12 cellular contexts compared by ENCODE assay signal in the genomic region with DNA sequence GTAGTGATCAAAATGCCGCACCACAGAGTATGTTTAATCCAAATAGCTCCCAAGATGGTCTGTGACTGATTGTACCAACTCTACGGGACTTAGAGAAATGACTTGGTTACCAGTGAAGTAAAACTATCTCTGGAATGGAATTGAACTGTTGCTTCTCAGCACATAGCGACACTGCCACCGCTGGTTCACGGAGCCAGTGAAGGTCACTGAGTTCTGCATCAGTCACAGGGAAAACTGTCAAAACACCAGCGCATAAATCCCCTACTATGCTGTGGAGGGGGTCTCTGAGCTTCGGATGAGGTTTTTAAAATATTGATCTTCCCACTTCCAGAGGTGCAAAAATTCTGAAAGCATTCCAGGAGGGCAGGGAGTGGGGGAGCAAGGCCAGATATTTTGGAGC. TPM values are rescaled to one million over a fixed set of nuclear protein-coding genes. Genes with fewer than 3 reads are reported as not detected.
DNase-seq lines count a peak whose midpoint lies in the region; ATAC-seq, FAIRE-seq and TF ChIP-seq lines count a peak whose summit lies in the region.
"Had no signal": no experiment of that assay in that cellular context is flagged by ENCODE, and none has a peak within 500 bp of the region (broad histone marks: within the 10 kb centered on the region; RNA-seq: fewer than 3 reads in every experiment).

No MANE protein-coding gene starts in this region.

- H3K9me2 ChIP-seq in Loucy (replicated peaks; ENCODE audit: low read depth, low read length) = no peaks in the 10 kb centered on the region

- H4K20me1 ChIP-seq in Loucy (ENCODE audit: insufficient read depth, low read length, poor library complexity, severe bottlenecking) (no peaks in the 10 kb centered on the region), endothelial cell of umbilical vein (replicated peaks; ENCODE audit: control insufficient read depth, extremely low read depth, insufficient read depth, low read length) (no peaks in the 10 kb centered on the region)

- H3K79me2 ChIP-seq in Loucy (ENCODE audit: insufficient read depth, low read length) = peaks cover 17% of the 10 kb centered on the region; the same call in 1 of the 2 replicates
- H3K79me2 ChIP-seq in endothelial cell of umbilical vein (ENCODE audit: control insufficient read depth, insufficient read depth, low read length) = no peaks in the 10 kb centered on the region

- no peak for TF ChIP-seq POLR2A in endothelial cell of umbilical vein (IDR thresholded peaks at IDR 0.05; ENCODE audit: low read depth, low read length)

- ATAC-seq in activated CD8-positive, alpha-beta T cell treated with anti-CD3 and anti-CD28 coated beads, Interleukin-2, amount 10 ng/mL, durations not matched to agents 7 days and 5 days = no peak
- ATAC-seq in activated CD8-positive, alpha-beta T cell treated with anti-CD3 and anti-CD28 coated beads for 36 hours = no peak
- no peak for ATAC-seq in HG03175 (IDR thresholded peaks at IDR 0.05; ENCODE audit: unreplicated experiment)

- H3K4me1 ChIP-seq in Loucy (ENCODE audit: insufficient read depth, low read length, poor library complexity, severe bottlenecking) (peaks cover 30% of the 10 kb centered on the region), endothelial cell of umbilical vein (ENCODE audit: control insufficient read depth, extremely low read depth, insufficient read depth, low read length) (no peaks in the 10 kb centered on the region)

- TF ChIP-seq CTCF in activated CD8-positive, alpha-beta T cell treated with anti-CD3 and anti-CD28 coated beads for 36 hours (IDR thresholded peaks at IDR 0.05) = no peak
- TF ChIP-seq CTCF in Loucy (conservative IDR thresholded peaks at IDR 0.05; ENCODE audit: low read length) (no peak), endothelial cell of umbilical vein (IDR thresholded peaks at IDR 0.05; ENCODE audit: extremely low read depth in 1 of 2, insufficient read depth in 1 of 2, low read depth in 1 of 2, low read length in 2 of 2) (no peak), progenitor cell of endocrine pancreas (IDR thresholded peaks at IDR 0.05; ENCODE audit: unreplicated experiment) (no peak)

- H3K36me3 ChIP-seq in Loucy (ENCODE audit: insufficient read depth, low read length) = no peaks in the 10 kb centered on the region
- no peaks in the 10 kb centered on the region for H3K36me3 ChIP-seq in endothelial cell of umbilical vein (ENCODE audit: control insufficient read depth in 2 of 2, extremely low read depth in 1 of 2, insufficient read depth in 2 of 2, low read length in 2 of 2)
- H3K36me3 ChIP-seq: HAP-1 had no signal

- no TSS peak for BruUV-seq in endothelial cell of umbilical vein (replicated peaks; lab: Mats Ljungman, UMichigan)

- no peaks in the 10 kb centered on the region for H3K9me1 ChIP-seq in endothelial cell of umbilical vein (replicated peaks; ENCODE audit: control insufficient read depth, extremely low read depth, insufficient read depth, low read length)

- no peak overlapping the region for H3K27ac ChIP-seq in endothelial cell of umbilical vein (ENCODE audit: insufficient read depth, low read depth, low read length)

- H3K9me3 ChIP-seq in Loucy (ENCODE audit: insufficient read depth, low read depth, low read length) (no peaks in the 10 kb centered on the region), endothelial cell of umbilical vein (replicated peaks; ENCODE audit: control insufficient read depth, insufficient read depth, low read length) (no peaks in the 10 kb centered on the region)
- H3K9me3 ChIP-seq: HAP-1 had no signal

- peak overlapping the region; percentile 1 for H3K4me2 ChIP-seq in Loucy (ENCODE audit: low read depth, low read length, poor library complexity, severe bottlenecking)
- H3K4me2 ChIP-seq in endothelial cell of umbilical vein (ENCODE audit: insufficient read depth, low read length) = no peak overlapping the region

- no peaks in the 10 kb centered on the region for H3K27me3 ChIP-seq in Loucy (ENCODE audit: insufficient read depth, low read length, poor library complexity, severe bottlenecking)
- peaks cover 48 to 69% of the 10 kb centered on the region in 2 experiments for H3K27me3 ChIP-seq in endothelial cell of umbilical vein (ENCODE audit: control insufficient read depth in 2 of 2, insufficient read depth in 2 of 2, low read length in 2 of 2)

- H3K4me3 Mint-ChIP-seq in activated CD8-positive, alpha-beta T cell treated with anti-CD3 and anti-CD28 coated beads, Interleukin-2, amount 10 ng/mL, durations not matched to agents 7 days and 5 days = no peak overlapping the region
- no peak overlapping the region for H3K4me3 Mint-ChIP-seq in activated CD8-positive, alpha-beta T cell treated with anti-CD3 and anti-CD28 coated beads for 36 hours
- peak overlapping the region; percentile 36 for H3K4me3 Mint-ChIP-seq in progenitor cell of endocrine pancreas (ENCODE audit: low read depth)
- H3K4me3 Mint-ChIP-seq in activated T-cell treated with anti-CD3 and anti-CD28 coated beads, Interleukin-2, amount 50 U/mL, for 24 hours = no peak overlapping the region

- peaks cover 10% of the 10 kb centered on the region for H3K36me3 Mint-ChIP-seq in activated CD8-positive, alpha-beta T cell treated with anti-CD3 and anti-CD28 coated beads, Interleukin-2, amount 10 ng/mL, durations not matched to agents 7 days and 5 days (ENCODE audit: low read depth)
- H3K36me3 Mint-ChIP-seq in activated CD8-positive, alpha-beta T cell treated with anti-CD3 and anti-CD28 coated beads for 36 hours (ENCODE audit: low read depth) = no peaks in the 10 kb centered on the region
- no peaks in the 10 kb centered on the region for H3K36me3 Mint-ChIP-seq in progenitor cell of endocrine pancreas (ENCODE audit: insufficient read depth)
- no peaks in the 10 kb centered on the region for H3K36me3 Mint-ChIP-seq in activated T-cell treated with anti-CD3 and anti-CD28 coated beads, Interleukin-2, amount 50 U/mL, for 24 hours (ENCODE audit: low read depth)

- dilution Hi-C loops in endothelial cell of umbilical vein (cut with MboI; ENCODE audit: extremely low pct_ligation_motif_present, low sequenced_read_pairs) = no loop called here

- no peak for DNase-seq in activated CD8-positive, alpha-beta T cell treated with anti-CD3 and anti-CD28 coated beads, Interleukin-2, amount 10 ng/mL, durations not matched to agents 7 days and 5 days
- DNase-seq in activated CD8-positive, alpha-beta T cell treated with anti-CD3 and anti-CD28 coated beads for 36 hours = no peak
- no peak for DNase-seq in endothelial cell of umbilical vein (ENCODE audit: low read depth, low spot score)
- no peak for DNase-seq in progenitor cell of endocrine pancreas (ENCODE audit: low spot score, unreplicated experiment)
- DNase-seq in activated T-cell treated with anti-CD3 and anti-CD28 coated beads, Interleukin-2, amount 50 U/mL, for 24 hours = no peak
- DNase-seq in DMS 273 treated with DMSO at 0.1 percent for 48 hours (lab: John Stamatoyannopoulos, UW) = no peak
- DNase-seq: NCI-H1436, NCI-H2081 treated with DMSO at 0.1 percent for 48 hours, SHP77 treated with DMSO at 0.1 percent for 48 hours had no signal

- CTCF ChIA-PET in activated CD8-positive, alpha-beta T cell treated with anti-CD3 and anti-CD28 coated beads, Interleukin-2, amount 10 ng/mL, durations not matched to agents 7 days and 5 days (lab: Charles Lee) = interaction anchor here (0.8 to 3.6 kb wide), 4 partner anchors 11 to 389 kb away, joined by 3 to 22 read pairs (median 3); no protein-coding TSS in a partner anchor
- CTCF ChIA-PET in activated CD8-positive, alpha-beta T cell treated with anti-CD3 and anti-CD28 coated beads for 36 hours (lab: Charles Lee) = interaction anchor here (0.9 to 4.9 kb wide), 7 partner anchors 9 to 388 kb away, joined by 3 to 27 read pairs (median 5); no protein-coding TSS in a partner anchor
- CTCF ChIA-PET in endothelial cell of umbilical vein (lab: Charles Lee) = interaction anchor here (0.9 to 1.4 kb wide), 3 partner anchors 288 to 389 kb away, joined by 3 read pairs; no protein-coding TSS in a partner anchor

- H3K27ac Mint-ChIP-seq in activated CD8-positive, alpha-beta T cell treated with anti-CD3 and anti-CD28 coated beads, Interleukin-2, amount 10 ng/mL, durations not matched to agents 7 days and 5 days = peak overlapping the region; percentile 7
- H3K27ac Mint-ChIP-seq in activated CD8-positive, alpha-beta T cell treated with anti-CD3 and anti-CD28 coated beads for 36 hours = no peak overlapping the region
- H3K27ac Mint-ChIP-seq in progenitor cell of endocrine pancreas = no peak overlapping the region
- H3K27ac Mint-ChIP-seq in activated T-cell treated with anti-CD3 and anti-CD28 coated beads, Interleukin-2, amount 50 U/mL, for 24 hours = no peak overlapping the region

- POLR2A ChIA-PET in activated CD8-positive, alpha-beta T cell treated with anti-CD3 and anti-CD28 coated beads, Interleukin-2, amount 10 ng/mL, durations not matched to agents 7 days and 5 days (lab: Charles Lee) = no interaction called here
- POLR2A ChIA-PET in activated CD8-positive, alpha-beta T cell treated with anti-CD3 and anti-CD28 coated beads for 36 hours (lab: Charles Lee) = no interaction called here
- POLR2A ChIA-PET in endothelial cell of umbilical vein (lab: Charles Lee) = no interaction called here

- no peak for FAIRE-seq in endothelial cell of umbilical vein (lab: Jason Lieb, UNC)

- no peaks in the 10 kb centered on the region; the same call in 1 of the 2 replicates for H3F3A ChIP-seq in Loucy (ENCODE audit: low read depth)

- peaks cover 26% of the 10 kb centered on the region for H3K27me3 Mint-ChIP-seq in activated CD8-positive, alpha-beta T cell treated with anti-CD3 and anti-CD28 coated beads, Interleukin-2, amount 10 ng/mL, durations not matched to agents 7 days and 5 days (ENCODE audit: low read depth)
- H3K27me3 Mint-ChIP-seq in activated CD8-positive, alpha-beta T cell treated with anti-CD3 and anti-CD28 coated beads for 36 hours = peaks cover 17% of the 10 kb centered on the region
- H3K27me3 Mint-ChIP-seq in progenitor cell of endocrine pancreas = peaks cover 27% of the 10 kb centered on the region
- H3K27me3 Mint-ChIP-seq in activated T-cell treated with anti-CD3 and anti-CD28 coated beads, Interleukin-2, amount 50 U/mL, for 24 hours = peaks cover 27% of the 10 kb centered on the region

- intact Hi-C loops in activated CD8-positive, alpha-beta T cell treated with anti-CD3 and anti-CD28 coated beads for 36 hours (cut with micrococcal nuclease) = loop anchor here (5.0 kb wide), 3 partner anchors 61 to 161 kb away; no protein-coding TSS in a partner anchor
- intact Hi-C loops in endothelial cell of umbilical vein (cut with micrococcal nuclease) = loop anchor here (5.0 kb wide), 2 partner anchors 286 to 386 kb away; no protein-coding TSS in a partner anchor

- H3K4me3 ChIP-seq in Loucy (ENCODE audit: low read length, poor library complexity, severe bottlenecking) = no peak overlapping the region
- no peak overlapping the region for H3K4me3 ChIP-seq in endothelial cell of umbilical vein (replicated peaks in 1 of 3; ENCODE audit: insufficient read depth in 1 of 3, low read depth in 1 of 3, low read length in 3 of 3)
- H3K4me3 ChIP-seq: HAP-1 had no signal

- H3K9me3 Mint-ChIP-seq in activated CD8-positive, alpha-beta T cell treated with anti-CD3 and anti-CD28 coated beads, Interleukin-2, amount 10 ng/mL, durations not matched to agents 7 days and 5 days (ENCODE audit: insufficient read depth) = no peaks in the 10 kb centered on the region
- H3K9me3 Mint-ChIP-seq in activated CD8-positive, alpha-beta T cell treated with anti-CD3 and anti-CD28 coated beads for 36 hours = no peaks in the 10 kb centered on the region
- no peaks in the 10 kb centered on the region for H3K9me3 Mint-ChIP-seq in progenitor cell of endocrine pancreas (ENCODE audit: low read depth)
- H3K9me3 Mint-ChIP-seq in activated T-cell treated with anti-CD3 and anti-CD28 coated beads, Interleukin-2, amount 50 U/mL, for 24 hours = no peaks in the 10 kb centered on the region

- peaks cover 33% of the 10 kb centered on the region for H3K4me1 Mint-ChIP-seq in activated CD8-positive, alpha-beta T cell treated with anti-CD3 and anti-CD28 coated beads, Interleukin-2, amount 10 ng/mL, durations not matched to agents 7 days and 5 days (ENCODE audit: low read depth)
- H3K4me1 Mint-ChIP-seq in activated CD8-positive, alpha-beta T cell treated with anti-CD3 and anti-CD28 coated beads for 36 hours (ENCODE audit: low read depth) = peaks cover 22% of the 10 kb centered on the region
- peaks cover 7% of the 10 kb centered on the region for H3K4me1 Mint-ChIP-seq in progenitor cell of endocrine pancreas (ENCODE audit: low read depth)
- peaks cover 28% of the 10 kb centered on the region for H3K4me1 Mint-ChIP-seq in activated T-cell treated with anti-CD3 and anti-CD28 coated beads, Interleukin-2, amount 50 U/mL, for 24 hours (ENCODE audit: low read depth)

- H2AFZ ChIP-seq in Loucy (ENCODE audit: low read length) = no peak overlapping the region
- H2AFZ ChIP-seq in endothelial cell of umbilical vein (ENCODE audit: low read depth, low read length) = no peak overlapping the region

- H3K9ac ChIP-seq in Loucy (ENCODE audit: low read depth, low read length, poor library complexity, severe bottlenecking) (no peak overlapping the region), endothelial cell of umbilical vein (replicated peaks; ENCODE audit: extremely low read depth, insufficient read depth, low read length) (no peak overlapping the region)

RNA-seq across cellular contexts. Expression of a gene that starts 2.2 kb away (rescaled TPM):
- 10 to 100 TPM; 43.8 to 45.6 TPM for total RNA-seq in activated CD8-positive, alpha-beta T cell treated with anti-CD3 and anti-CD28 coated beads, Interleukin-2, amount 10 ng/mL, durations not matched to agents 7 days and 5 days
- 1 to 10 TPM; 8.8 to 9.5 TPM for total RNA-seq in activated CD8-positive, alpha-beta T cell treated with anti-CD3 and anti-CD28 coated beads for 36 hours
- 0.04 TPM in 1 of 2 replicates, not detected in the other for total RNA-seq in endothelial cell of umbilical vein
- polyA plus RNA-seq in endothelial cell of umbilical vein = 0.02 TPM in 1 of 2 replicates, not detected in the other
- polyA plus RNA-seq in endothelial cell of umbilical vein (2011; cell fraction: cytosol; rRNA removed) = 0.03 TPM in 2 replicates
- polyA plus RNA-seq in endothelial cell of umbilical vein (2011; cell fraction: nucleus; rRNA removed) = not detected in 2 replicates
- polyA plus RNA-seq in endothelial cell of umbilical vein (2012) = 0.05 and 0.13 TPM in 2 replicates
- polyA minus RNA-seq in endothelial cell of umbilical vein = not detected in 2 replicates
- not detected for polyA minus RNA-seq in endothelial cell of umbilical vein (2011; cell fraction: cytosol; rRNA and poly(A)+ RNA removed)
- polyA minus RNA-seq in endothelial cell of umbilical vein (2011; cell fraction: nucleus; rRNA and poly(A)+ RNA removed) = not detected in 2 replicates
- 25.4 and 25.7 TPM in 2 replicates for total RNA-seq in progenitor cell of endocrine pancreas
